In genomic region chr1:5857508-5858090, GRCh38 we compare ENCODE assay signal across 27 cellular contexts.
"Had no signal": no experiment of that assay in that cellular context is flagged by ENCODE, and none has a peak within 500 bp of the region (broad histone marks: within the 10 kb centered on the region; RNA-seq: fewer than 3 reads in every experiment).

No MANE protein-coding gene starts in this region.

- H3K4me1 ChIP-seq: colonic mucosa had no signal

- H3K4me3 Mint-ChIP-seq: activated naive CD8-positive, alpha-beta T cell treated with anti-CD3 and anti-CD28 coated beads, Interleukin-2, amount 50 U/mL, for 24 hours; activated T-cell treated with anti-CD3 and anti-CD28 coated beads, Interleukin-2, amount 50 U/mL, for 4 hours had no signal

- H3K9me3 ChIP-seq: colonic mucosa, MG63 had no signal

- H3K27me3 ChIP-seq: colonic mucosa, MG63 had no signal

- H3K27me3 Mint-ChIP-seq: activated naive CD8-positive, alpha-beta T cell treated with anti-CD3 and anti-CD28 coated beads, Interleukin-2, amount 50 U/mL, for 24 hours had no signal

- H3K36me3 ChIP-seq: colonic mucosa, MG63 had no signal

- H3K27ac ChIP-seq: colonic mucosa, SK-N-MC had no signal

- H3K36me3 Mint-ChIP-seq: activated naive CD4-positive, alpha-beta T cell treated with anti-CD3 and anti-CD28 coated beads, Interleukin-2, amount 50 U/mL, for 72 hours had no signal

- DNase-seq: activated CD4-positive, alpha-beta T cell treated with anti-CD3 and anti-CD28 coated beads for 48 hours; activated CD4-positive, alpha-beta T cell treated with anti-CD3 and anti-CD28 coated beads, Interleukin-2, amount 50 U/mL, for 4 hours; activated CD4-positive, CD25-positive, alpha-beta regulatory T cell treated with anti-CD3 and anti-CD28 coated beads, Interleukin-2, amount 50 U/mL, for 72 hours; activated effector memory CD4-positive, alpha-beta T cell treated with anti-CD3 and anti-CD28 coated beads, Interleukin-2, amount 50 U/mL, for 16 hours; activated naive CD4-positive, alpha-beta T cell treated with Interleukin-2 at 50 U/mL for 16 hours; activated naive CD8-positive, alpha-beta T cell treated with anti-CD3 and anti-CD28 coated beads, Interleukin-2, amount 50 U/mL, for 24 hours; activated T-cell treated with anti-CD3 and anti-CD28 coated beads, Interleukin-2, amount 50 U/mL, for 4 hours; amniotic stem cell; colonic mucosa; MG63; MV-4-11; NCI-H1092 treated with DMSO at 0.1 percent for 48 hours; NCI-H1417 treated with DMSO at 0.1 percent for 48 hours; NCI-H1694; NCI-H2029; NCI-H2107; NCI-H2171 treated with DMSO at 0.1 percent for 48 hours; NCI-H226; NCI-H526; NK-92 treated with Interleukin-12 subunit alpha and Interleukin-12 subunit beta, amount 100 ng/mL, for 24 hours; OCI-M1; RPMI8226; SHP77 treated with DMSO at 0.1 percent for 48 hours; SW 1271 had no signal

- H3K27ac Mint-ChIP-seq: activated naive CD4-positive, alpha-beta T cell treated with anti-CD3 and anti-CD28 coated beads, Interleukin-2, amount 50 U/mL, for 72 hours; activated naive CD8-positive, alpha-beta T cell treated with anti-CD3 and anti-CD28 coated beads, Interleukin-2, amount 50 U/mL, for 24 hours had no signal

- H3K9me3 Mint-ChIP-seq: activated naive CD4-positive, alpha-beta T cell treated with anti-CD3 and anti-CD28 coated beads, Interleukin-2, amount 50 U/mL, for 72 hours; activated naive CD8-positive, alpha-beta T cell treated with anti-CD3 and anti-CD28 coated beads, Interleukin-2, amount 50 U/mL, for 24 hours; activated T-cell treated with anti-CD3 and anti-CD28 coated beads, Interleukin-2, amount 50 U/mL, for 4 hours had no signal

- ATAC-seq: activated naive CD4-positive, alpha-beta T cell treated with anti-CD3 and anti-CD28 coated beads, Interleukin-2, amount 50 U/mL, for 72 hours; activated naive CD8-positive, alpha-beta T cell treated with anti-CD3 and anti-CD28 coated beads, Interleukin-2, amount 50 U/mL, for 24 hours; activated T-cell treated with anti-CD3 and anti-CD28 coated beads, Interleukin-2, amount 50 U/mL, for 4 hours; Panc1 had no signal

- H3K4me1 Mint-ChIP-seq: activated naive CD8-positive, alpha-beta T cell treated with anti-CD3 and anti-CD28 coated beads, Interleukin-2, amount 50 U/mL, for 24 hours had no signal

- H3K4me3 ChIP-seq: colonic mucosa, MG63, SK-N-MC had no signal
